ENCODE assay signal across 9 cellular contexts in genomic region chr12:107990325-107990724, GRCh38.
DNase-seq lines count a peak whose midpoint lies in the region; ATAC-seq lines count a peak whose summit lies in the region.
"Had no signal": no experiment of that assay in that cellular context is flagged by ENCODE, and none has a peak within 500 bp of the region (broad histone marks: within the 10 kb centered on the region; RNA-seq: fewer than 3 reads in every experiment).

No MANE protein-coding gene starts in this region.

- CTCF ChIA-PET in activated CD4-positive, alpha-beta T cell treated with anti-CD3 and anti-CD28 coated beads for 36 hours (lab: Charles Lee) = interaction anchor here (0.7 to 3.1 kb wide), 12 partner anchors 9 to 522 kb away, joined by 3 to 16 read pairs (median 4); no protein-coding TSS in a partner anchor

- peak; percentile 69 for DNase-seq in activated CD4-positive, alpha-beta T cell treated with anti-CD3 and anti-CD28 coated beads for 36 hours
- DNase-seq in activated CD4-positive, alpha-beta T cell treated with anti-CD3 and anti-CD28 coated beads for 1 hour = no peak
- DNase-seq in NCI-H460 (ENCODE audit: extremely low read depth, low read depth) (peak; percentile 30), iPS-NIHi7 (ENCODE audit: extremely low spot score) (peak; percentile 60)
- peak; percentile 14 for DNase-seq in activated T-cell treated with anti-CD3 and anti-CD28 coated beads, Interleukin-2, amount 50 U/mL, for 4 hours
- DNase-seq in stimulated activated CD8-positive, alpha-beta memory T cell treated with anti-CD3 and anti-CD28 coated beads, Interleukin-4, amount 100 ng/mL, for 48 hours = peak; percentile 38

- no peaks in the 10 kb centered on the region for H3K4me1 Mint-ChIP-seq in activated CD4-positive, alpha-beta T cell treated with anti-CD3 and anti-CD28 coated beads for 36 hours
- no peaks in the 10 kb centered on the region for H3K4me1 Mint-ChIP-seq in activated T-cell treated with anti-CD3 and anti-CD28 coated beads, Interleukin-2, amount 50 U/mL, for 4 hours (ENCODE audit: low read depth)

- POLR2A ChIA-PET in activated CD4-positive, alpha-beta T cell treated with anti-CD3 and anti-CD28 coated beads for 36 hours (lab: Charles Lee) = no interaction called here

- H3K4me3 Mint-ChIP-seq in activated CD4-positive, alpha-beta T cell treated with anti-CD3 and anti-CD28 coated beads for 36 hours = no peak overlapping the region
- no peak overlapping the region for H3K4me3 Mint-ChIP-seq in activated T-cell treated with anti-CD3 and anti-CD28 coated beads, Interleukin-2, amount 50 U/mL, for 4 hours

- peak; percentile 71 for ATAC-seq in activated CD4-positive, alpha-beta T cell treated with anti-CD3 and anti-CD28 coated beads for 36 hours
- no peak for ATAC-seq in activated T-cell treated with anti-CD3 and anti-CD28 coated beads, Interleukin-2, amount 50 U/mL, for 4 hours
- ATAC-seq in GM18498 (IDR thresholded peaks at IDR 0.05; ENCODE audit: unreplicated experiment) (no peak), HG02678 (IDR thresholded peaks at IDR 0.05; ENCODE audit: unreplicated experiment) (no peak)

- intact Hi-C loops in activated CD4-positive, alpha-beta T cell treated with anti-CD3 and anti-CD28 coated beads for 36 hours (cut with DNase I, micrococcal nuclease) = loop anchor here (1.0 to 5.0 kb wide), 5 partner anchors 203 to 522 kb away; no protein-coding TSS in a partner anchor

- no peaks in the 10 kb centered on the region for H3K9me3 Mint-ChIP-seq in activated CD4-positive, alpha-beta T cell treated with anti-CD3 and anti-CD28 coated beads for 36 hours (ENCODE audit: low read depth)
- H3K9me3 Mint-ChIP-seq in activated T-cell treated with anti-CD3 and anti-CD28 coated beads, Interleukin-2, amount 50 U/mL, for 4 hours = no peaks in the 10 kb centered on the region
- H3K9me3 Mint-ChIP-seq: activated naive CD4-positive, alpha-beta T cell treated with anti-CD3 and anti-CD28 coated beads, Interleukin-2, amount 50 U/mL, for 72 hours had no signal

- H3K27me3 Mint-ChIP-seq in activated CD4-positive, alpha-beta T cell treated with anti-CD3 and anti-CD28 coated beads for 36 hours = peaks cover 18% of the 10 kb centered on the region
- H3K27me3 Mint-ChIP-seq in activated T-cell treated with anti-CD3 and anti-CD28 coated beads, Interleukin-2, amount 50 U/mL, for 4 hours (ENCODE audit: low read depth) = peaks cover 13% of the 10 kb centered on the region

- H3K36me3 Mint-ChIP-seq in activated CD4-positive, alpha-beta T cell treated with anti-CD3 and anti-CD28 coated beads for 36 hours (ENCODE audit: low read depth) = no peaks in the 10 kb centered on the region
- no peaks in the 10 kb centered on the region for H3K36me3 Mint-ChIP-seq in activated T-cell treated with anti-CD3 and anti-CD28 coated beads, Interleukin-2, amount 50 U/mL, for 4 hours (ENCODE audit: insufficient read depth)
- H3K36me3 Mint-ChIP-seq: activated naive CD4-positive, alpha-beta T cell treated with anti-CD3 and anti-CD28 coated beads, Interleukin-2, amount 50 U/mL, for 72 hours had no signal

- H3K27ac Mint-ChIP-seq in activated CD4-positive, alpha-beta T cell treated with anti-CD3 and anti-CD28 coated beads for 36 hours = no peak overlapping the region
- H3K27ac Mint-ChIP-seq: activated naive CD4-positive, alpha-beta T cell treated with anti-CD3 and anti-CD28 coated beads, Interleukin-2, amount 50 U/mL, for 72 hours had no signal
